23 cellular contexts compared by ENCODE assay signal in the genomic region with DNA sequence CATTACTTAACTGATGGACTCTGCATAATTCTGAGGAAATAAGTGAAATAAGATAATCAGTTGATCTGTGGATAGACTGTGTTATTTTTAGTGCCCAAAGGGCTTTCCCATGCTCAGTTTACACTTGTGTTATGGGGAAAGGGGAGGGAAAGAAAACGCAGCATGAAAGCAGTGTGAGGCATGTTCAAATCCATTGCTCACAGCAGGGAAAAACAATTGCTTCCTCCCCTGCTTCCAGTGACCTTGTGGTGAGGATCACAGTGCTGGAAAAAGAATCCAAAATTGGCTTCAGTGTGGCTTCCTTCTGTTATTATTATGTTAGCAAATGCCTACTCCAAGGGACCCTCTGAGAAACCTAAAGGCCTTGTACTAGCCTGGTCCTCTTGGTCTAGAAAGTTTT.
DNase-seq lines count a peak whose midpoint lies in the region; ATAC-seq and TF ChIP-seq lines count a peak whose summit lies in the region.
"Had no signal": no experiment of that assay in that cellular context is flagged by ENCODE, and none has a peak within 500 bp of the region (broad histone marks: within the 10 kb centered on the region; RNA-seq: fewer than 3 reads in every experiment).

No MANE protein-coding gene starts in this region.

- TF ChIP-seq CTCF in WTC11 (IDR thresholded peaks at IDR 0.05) = no peak

- no peak overlapping the region for H3K27ac Mint-ChIP-seq in WTC11
- H3K27ac Mint-ChIP-seq: activated naive CD8-positive, alpha-beta T cell treated with anti-CD3 and anti-CD28 coated beads for 36 hours; activated T-helper 2 cell treated with anti-CD3 and anti-CD28 coated beads, Interferon-gamma antibody, Interleukin-2, Interleukin-4, amounts not matched to agents 10 μg/mL and 5 μg/mL and 100 μg/mL, durations not matched to agents 14 hours and 24 hours and 36 hours; naive B cell; stimulated activated naive CD8-positive, alpha-beta T cell treated with anti-CD3 and anti-CD28 coated beads, Interleukin-15, amount 100 ng/mL, for 72 hours; T-helper 2 cell treated with Interferon-gamma antibody and Interleukin-4, amounts not matched to agents 5 μg/mL and 100 μg/mL, for 36 hours had no signal

- peaks cover 44% of the 10 kb centered on the region for H3K4me1 Mint-ChIP-seq in WTC11
- H3K4me1 Mint-ChIP-seq: activated naive CD8-positive, alpha-beta T cell treated with anti-CD3 and anti-CD28 coated beads for 36 hours; naive B cell; stimulated activated naive CD8-positive, alpha-beta T cell treated with anti-CD3 and anti-CD28 coated beads, Interleukin-15, amount 100 ng/mL, for 72 hours had no signal

- DNase-seq in NCI-H345 (lab: John Stamatoyannopoulos, UW) (peak; percentile 30), NCI-H345 treated with DMSO at 0.1 percent for 48 hours (lab: John Stamatoyannopoulos, UW; ENCODE audit: unreplicated experiment) (no peak), WTC11 (ENCODE audit: low spot score) (no peak), iris pigment epithelial cell (ENCODE audit: low read depth) (peak; percentile 8), stromal cell of bone marrow (ENCODE audit: low read depth) (peak; percentile 12), RKO (ENCODE audit: low spot score) (no peak)
- DNase-seq: activated CD4-positive, alpha-beta T cell treated with anti-CD3 and anti-CD28 coated beads, Interleukin-2, amount 50 U/mL, for 48 hours; activated CD8-positive, alpha-beta memory T cell treated with anti-CD3 and anti-CD28 coated beads, Interleukin-2, amount 50 U/mL, for 48 hours; activated naive CD8-positive, alpha-beta T cell treated with anti-CD3 and anti-CD28 coated beads for 36 hours; Calu3; esophagus squamous epithelium; HCEC 1CT; Kasumi-1; kidney glomerular epithelial cell; naive B cell; NCI-H2029; NCI-H524 treated with DMSO at 0.1 percent for 48 hours; occipital lobe; stimulated activated naive CD8-positive, alpha-beta T cell treated with anti-CD3 and anti-CD28 coated beads, Interleukin-15, amount 100 ng/mL, for 72 hours had no signal

- H3K4me3 Mint-ChIP-seq in WTC11 = peak overlapping the region; percentile 19; the same call in 1 of the 2 replicates
- H3K4me3 Mint-ChIP-seq: activated naive CD8-positive, alpha-beta T cell treated with anti-CD3 and anti-CD28 coated beads for 36 hours; naive B cell; stimulated activated naive CD8-positive, alpha-beta T cell treated with anti-CD3 and anti-CD28 coated beads, Interleukin-15, amount 100 ng/mL, for 72 hours; T-helper 2 cell treated with Interferon-gamma antibody and Interleukin-4, amounts not matched to agents 5 μg/mL and 100 μg/mL, for 36 hours had no signal

- H3K36me3 Mint-ChIP-seq in WTC11 = no peaks in the 10 kb centered on the region
- H3K36me3 Mint-ChIP-seq: activated naive CD8-positive, alpha-beta T cell treated with anti-CD3 and anti-CD28 coated beads for 36 hours; naive B cell had no signal

- CTCF ChIA-PET in WTC11 (lab: Charles Lee) = no interaction called here

- H3K27me3 Mint-ChIP-seq in WTC11 (ENCODE audit: low read depth) = peaks cover 88% of the 10 kb centered on the region
- H3K27me3 Mint-ChIP-seq: naive B cell had no signal

- peak; percentile 62 for ATAC-seq in WTC11
- no peak for ATAC-seq in HG03159 (IDR thresholded peaks at IDR 0.05; ENCODE audit: unreplicated experiment)
- no peak for ATAC-seq in GM19035 (IDR thresholded peaks at IDR 0.05; ENCODE audit: unreplicated experiment)
- ATAC-seq: stimulated activated naive CD8-positive, alpha-beta T cell treated with anti-CD3 and anti-CD28 coated beads, Interleukin-15, amount 100 ng/mL, for 72 hours had no signal

- POLR2A ChIA-PET in WTC11 (lab: Charles Lee) = interaction anchor here (0.6 kb wide), 1 partner anchor 765 kb away, joined by 3 read pairs; no protein-coding TSS in a partner anchor

- no peaks in the 10 kb centered on the region for H3K9me3 Mint-ChIP-seq in WTC11
- H3K9me3 Mint-ChIP-seq: activated naive CD8-positive, alpha-beta T cell treated with anti-CD3 and anti-CD28 coated beads for 36 hours; stimulated activated naive CD8-positive, alpha-beta T cell treated with anti-CD3 and anti-CD28 coated beads, Interleukin-15, amount 100 ng/mL, for 72 hours; T-helper 2 cell treated with Interferon-gamma antibody and Interleukin-4, amounts not matched to agents 5 μg/mL and 100 μg/mL, for 36 hours had no signal

TF ChIP-seq in WTC11, 78 proteins besides CTCF, POLR2A, EP300 and RAD21:
- TF ChIP-seq, protein P1, sequence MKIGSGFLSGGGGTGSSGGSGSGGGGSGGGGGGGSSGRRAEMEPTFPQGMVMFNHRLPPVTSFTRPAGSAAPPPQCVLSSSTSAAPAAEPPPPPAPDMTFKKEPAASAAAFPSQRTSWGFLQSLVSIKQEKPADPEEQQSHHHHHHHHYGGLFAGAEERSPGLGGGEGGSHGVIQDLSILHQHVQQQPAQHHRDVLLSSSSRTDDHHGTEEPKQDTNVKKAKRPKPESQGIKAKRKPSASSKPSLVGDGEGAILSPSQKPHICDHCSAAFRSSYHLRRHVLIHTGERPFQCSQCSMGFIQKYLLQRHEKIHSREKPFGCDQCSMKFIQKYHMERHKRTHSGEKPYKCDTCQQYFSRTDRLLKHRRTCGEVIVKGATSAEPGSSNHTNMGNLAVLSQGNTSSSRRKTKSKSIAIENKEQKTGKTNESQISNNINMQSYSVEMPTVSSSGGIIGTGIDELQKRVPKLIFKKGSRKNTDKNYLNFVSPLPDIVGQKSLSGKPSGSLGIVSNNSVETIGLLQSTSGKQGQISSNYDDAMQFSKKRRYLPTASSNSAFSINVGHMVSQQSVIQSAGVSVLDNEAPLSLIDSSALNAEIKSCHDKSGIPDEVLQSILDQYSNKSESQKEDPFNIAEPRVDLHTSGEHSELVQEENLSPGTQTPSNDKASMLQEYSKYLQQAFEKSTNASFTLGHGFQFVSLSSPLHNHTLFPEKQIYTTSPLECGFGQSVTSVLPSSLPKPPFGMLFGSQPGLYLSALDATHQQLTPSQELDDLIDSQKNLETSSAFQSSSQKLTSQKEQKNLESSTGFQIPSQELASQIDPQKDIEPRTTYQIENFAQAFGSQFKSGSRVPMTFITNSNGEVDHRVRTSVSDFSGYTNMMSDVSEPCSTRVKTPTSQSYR (CRISPR knock-in tag; IDR thresholded peaks at IDR 0.05) = no peak
- TF ChIP-seq, protein P2, sequence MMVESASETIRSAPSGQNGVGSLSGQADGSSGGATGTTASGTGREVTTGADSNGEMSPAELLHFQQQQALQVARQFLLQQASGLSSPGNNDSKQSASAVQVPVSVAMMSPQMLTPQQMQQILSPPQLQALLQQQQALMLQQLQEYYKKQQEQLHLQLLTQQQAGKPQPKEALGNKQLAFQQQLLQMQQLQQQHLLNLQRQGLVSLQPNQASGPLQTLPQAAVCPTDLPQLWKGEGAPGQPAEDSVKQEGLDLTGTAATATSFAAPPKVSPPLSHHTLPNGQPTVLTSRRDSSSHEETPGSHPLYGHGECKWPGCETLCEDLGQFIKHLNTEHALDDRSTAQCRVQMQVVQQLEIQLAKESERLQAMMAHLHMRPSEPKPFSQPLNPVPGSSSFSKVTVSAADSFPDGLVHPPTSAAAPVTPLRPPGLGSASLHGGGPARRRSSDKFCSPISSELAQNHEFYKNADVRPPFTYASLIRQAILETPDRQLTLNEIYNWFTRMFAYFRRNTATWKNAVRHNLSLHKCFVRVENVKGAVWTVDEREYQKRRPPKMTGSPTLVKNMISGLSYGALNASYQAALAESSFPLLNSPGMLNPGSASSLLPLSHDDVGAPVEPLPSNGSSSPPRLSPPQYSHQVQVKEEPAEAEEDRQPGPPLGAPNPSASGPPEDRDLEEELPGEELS (CRISPR knock-in tag; IDR thresholded peaks at IDR 0.05) = 0 out of 2 replicates have a peak, but pooled peaks have one; percentile 31

Comparison
In these comparisons a context has a peak if more than half of its experiments do, and no peak if none do; other contexts are left out.
1. DNase-seq: peak in NCI-H345 (single experiment), iris pigment epithelial cell (single experiment) and stromal cell of bone marrow (single experiment); none in NCI-H345 treated with DMSO at 0.1 percent for 48 hours (single experiment), WTC11 (single experiment) and RKO (single experiment).